In the genomic region with DNA sequence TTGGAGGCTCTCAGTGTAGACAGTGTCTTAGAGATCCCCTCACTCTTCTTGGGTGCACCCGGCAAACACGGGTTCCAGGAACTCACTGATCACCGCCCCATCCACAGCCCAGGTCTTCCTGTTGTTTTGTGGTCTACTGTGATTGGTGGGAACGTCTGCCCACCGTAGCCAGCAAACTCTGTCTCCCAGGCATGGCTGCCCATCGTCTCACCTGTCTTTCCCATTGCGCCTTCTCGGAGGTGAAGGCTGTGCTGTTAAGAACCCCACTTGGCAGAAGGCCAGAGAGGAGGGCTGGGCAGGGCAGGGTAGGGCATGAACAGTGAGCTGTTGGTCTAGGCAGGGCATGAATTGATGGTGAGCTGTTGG, we compare ENCODE assay signal across 10 cellular contexts. TPM values are rescaled to one million over a fixed set of nuclear protein-coding genes. Genes with fewer than 3 reads are reported as not detected.
DNase-seq lines count a peak whose midpoint lies in the region; ATAC-seq, FAIRE-seq and TF ChIP-seq lines count a peak whose summit lies in the region.
"Had no signal": no experiment of that assay in that cellular context is flagged by ENCODE, and none has a peak within 500 bp of the region (broad histone marks: within the 10 kb centered on the region; RNA-seq: fewer than 3 reads in every experiment).

No MANE protein-coding gene starts in this region.

- no peak for TF ChIP-seq CTCF in CD4-positive, alpha-beta T cell (IDR thresholded peaks at IDR 0.05)
- TF ChIP-seq CTCF in activated B cell treated with CpG ODN at 0.5 μM for 24 hours (IDR thresholded peaks at IDR 0.05) = no peak
- no peak for TF ChIP-seq CTCF in foreskin fibroblast (IDR thresholded peaks at IDR 0.05; ENCODE audit: low read depth, low read length)

- H3K9me3 ChIP-seq in CD4-positive, alpha-beta T cell (ENCODE audit: control insufficient read depth, low read length) = peaks cover 5% of the 10 kb centered on the region
- H3K9me3 ChIP-seq in iPS-20b (ENCODE audit: insufficient read depth, low read depth, low read length) = no peaks in the 10 kb centered on the region

- H3K4me1 ChIP-seq in iPS-20b (ENCODE audit: insufficient read depth, low read length) = no peaks in the 10 kb centered on the region

- H3K9ac ChIP-seq in iPS-20b (ENCODE audit: low read depth, low read length) = no peak overlapping the region

- intact Hi-C loops in CD4-positive, alpha-beta T cell (cut with DNase I, micrococcal nuclease) = loop anchor here in 1 of 2 experiments (10.0 kb wide), 2 partner anchors 585 to 715 kb away; a partner anchor contains a TSS
- intact Hi-C loops in activated B cell treated with CpG ODN at 0.5 μM for 24 hours (cut with micrococcal nuclease) = no loop called here

- H3K27me3 Mint-ChIP-seq in CD4-positive, alpha-beta T cell = no peaks in the 10 kb centered on the region
- no peaks in the 10 kb centered on the region for H3K27me3 Mint-ChIP-seq in activated B cell treated with CpG ODN at 0.5 μM for 24 hours

- H3K4me3 Mint-ChIP-seq in CD4-positive, alpha-beta T cell = peak overlapping the region; percentile 86
- H3K4me3 Mint-ChIP-seq in activated B cell treated with CpG ODN at 0.5 μM for 24 hours = peak overlapping the region; percentile 92

- no peaks in the 10 kb centered on the region for H3K36me3 ChIP-seq in iPS-20b (ENCODE audit: insufficient read depth, low read depth, low read length)

- peaks cover 46% of the 10 kb centered on the region for H3K4me1 Mint-ChIP-seq in CD4-positive, alpha-beta T cell (ENCODE audit: low read depth)
- peaks cover 25% of the 10 kb centered on the region for H3K4me1 Mint-ChIP-seq in activated B cell treated with CpG ODN at 0.5 μM for 24 hours

- no peak for ATAC-seq in CD4-positive, alpha-beta T cell (ENCODE audit: poor library complexity)
- ATAC-seq in activated B cell treated with CpG ODN at 0.5 μM for 24 hours (ENCODE audit: low read depth) (no peak), GM18867 (IDR thresholded peaks at IDR 0.05; ENCODE audit: unreplicated experiment) (no peak), HG02610 (IDR thresholded peaks at IDR 0.05; ENCODE audit: unreplicated experiment) (no peak)

- H3K27me3 ChIP-seq in CD4-positive, alpha-beta T cell (ENCODE audit: control insufficient read depth, insufficient read depth, low read length) = no peaks in the 10 kb centered on the region
- H3K27me3 ChIP-seq in iPS-20b (ENCODE audit: insufficient read depth, low read length) = peaks cover 66% of the 10 kb centered on the region

- TF ChIP-seq POLR2A in GM12891 (IDR thresholded peaks at IDR 0.05; ENCODE audit: low read depth, low read length) = no peak

- POLR2A ChIA-PET in CD4-positive, alpha-beta T cell (lab: Charles Lee) = interaction anchor here (0.6 to 2.7 kb wide), 33 partner anchors 9 to 372 kb away, joined by 3 to 73 read pairs (median 5); a partner anchor contains a TSS
- POLR2A ChIA-PET in activated B cell treated with CpG ODN at 0.5 μM for 24 hours (lab: Charles Lee) = interaction anchor here (0.9 to 2.4 kb wide), 12 partner anchors 11 to 372 kb away, joined by 3 to 25 read pairs (median 7); a partner anchor contains a TSS

- peaks cover 8% of the 10 kb centered on the region for H3K36me3 Mint-ChIP-seq in CD4-positive, alpha-beta T cell (ENCODE audit: low read depth)
- no peaks in the 10 kb centered on the region for H3K36me3 Mint-ChIP-seq in activated B cell treated with CpG ODN at 0.5 μM for 24 hours (ENCODE audit: low read depth)

- no peak for DNase-seq in CD4-positive, alpha-beta T cell
- no peak for DNase-seq in GM12891 (ENCODE audit: insufficient read length, low spot score)
- no peak for DNase-seq in activated B cell treated with CpG ODN at 0.5 μM for 24 hours
- no peak for DNase-seq in foreskin fibroblast
- DNase-seq in UCSD-AML1 (lab: John Stamatoyannopoulos, UW; ENCODE audit: unreplicated experiment) = no peak
- DNase-seq: kidney had no signal

- H3K27ac ChIP-seq in CD4-positive, alpha-beta T cell (ENCODE audit: low read depth, low read length) = no peak overlapping the region
- H3K27ac ChIP-seq in iPS-20b (ENCODE audit: low read length) = no peak overlapping the region

- H3K4me3 ChIP-seq in iPS-20b (ENCODE audit: low read length) (peak overlapping the region; percentile 61; the same call in 1 of the 2 replicates), foreskin fibroblast (ENCODE audit: low read depth in 1 of 2, low read length in 2 of 2) (no peak overlapping the region)

- peaks cover 2% of the 10 kb centered on the region for H3K9me3 Mint-ChIP-seq in CD4-positive, alpha-beta T cell
- H3K9me3 Mint-ChIP-seq in activated B cell treated with CpG ODN at 0.5 μM for 24 hours = no peaks in the 10 kb centered on the region

- peak; percentile 20 for FAIRE-seq in GM12891 (lab: Jason Lieb, UNC)
- FAIRE-seq: D721Med, kidney had no signal

- peak overlapping the region; percentile 87 for H3K27ac Mint-ChIP-seq in CD4-positive, alpha-beta T cell
- peak overlapping the region; percentile 87 for H3K27ac Mint-ChIP-seq in activated B cell treated with CpG ODN at 0.5 μM for 24 hours

- CTCF ChIA-PET in CD4-positive, alpha-beta T cell (lab: Charles Lee) = interaction anchor here (0.7 to 3.5 kb wide), 28 partner anchors 10 to 519 kb away, joined by 3 to 102 read pairs (median 8); a partner anchor contains a TSS
- CTCF ChIA-PET in activated B cell treated with CpG ODN at 0.5 μM for 24 hours (lab: Charles Lee) = interaction anchor here (0.9 to 6.5 kb wide), 22 partner anchors 8 to 411 kb away, joined by 3 to 149 read pairs (median 6); a partner anchor contains a TSS

TF ChIP-seq in GM12891, 5 proteins besides CTCF, POLR2A, EP300 and RAD21:
- TF ChIP-seq POU2F2 (IDR thresholded peaks at IDR 0.05; ENCODE audit: low read depth, low read length) (no peak), POLR2AphosphoS5 (IDR thresholded peaks at IDR 0.05; ENCODE audit: low read depth, low read length) (no peak), PAX5 (IDR thresholded peaks at IDR 0.05; ENCODE audit: insufficient read depth, low read length, severe bottlenecking) (no peak), TAF1 (IDR thresholded peaks at IDR 0.05; ENCODE audit: low read depth, low read length) (no peak), SPI1 (IDR thresholded peaks at IDR 0.05; ENCODE audit: low read depth, low read length) (no peak)

RNA-seq across cellular contexts. Expression of a gene that starts 14.1 kb away (rescaled TPM):
- total RNA-seq in CD4-positive, alpha-beta T cell = under 1 TPM; 0.78 to 0.88 TPM
- 0.10 TPM for polyA plus RNA-seq in GM12891 (2012; ENCODE audit: low read depth, missing spikeins)
- 0.12 and 0.13 TPM in 2 replicates for total RNA-seq in activated B cell treated with CpG ODN at 0.5 μM for 24 hours

RNA-seq across cellular contexts. Expression of a gene that starts 54.5 kb away (rescaled TPM):
- 100 to 1,000 TPM; 112 to 118 TPM for total RNA-seq in CD4-positive, alpha-beta T cell
- 0.18 TPM for polyA plus RNA-seq in GM12891 (2012; ENCODE audit: low read depth, missing spikeins)
- total RNA-seq in activated B cell treated with CpG ODN at 0.5 μM for 24 hours = 15.0 and 20.0 TPM in 2 replicates
